In the genomic region with DNA sequence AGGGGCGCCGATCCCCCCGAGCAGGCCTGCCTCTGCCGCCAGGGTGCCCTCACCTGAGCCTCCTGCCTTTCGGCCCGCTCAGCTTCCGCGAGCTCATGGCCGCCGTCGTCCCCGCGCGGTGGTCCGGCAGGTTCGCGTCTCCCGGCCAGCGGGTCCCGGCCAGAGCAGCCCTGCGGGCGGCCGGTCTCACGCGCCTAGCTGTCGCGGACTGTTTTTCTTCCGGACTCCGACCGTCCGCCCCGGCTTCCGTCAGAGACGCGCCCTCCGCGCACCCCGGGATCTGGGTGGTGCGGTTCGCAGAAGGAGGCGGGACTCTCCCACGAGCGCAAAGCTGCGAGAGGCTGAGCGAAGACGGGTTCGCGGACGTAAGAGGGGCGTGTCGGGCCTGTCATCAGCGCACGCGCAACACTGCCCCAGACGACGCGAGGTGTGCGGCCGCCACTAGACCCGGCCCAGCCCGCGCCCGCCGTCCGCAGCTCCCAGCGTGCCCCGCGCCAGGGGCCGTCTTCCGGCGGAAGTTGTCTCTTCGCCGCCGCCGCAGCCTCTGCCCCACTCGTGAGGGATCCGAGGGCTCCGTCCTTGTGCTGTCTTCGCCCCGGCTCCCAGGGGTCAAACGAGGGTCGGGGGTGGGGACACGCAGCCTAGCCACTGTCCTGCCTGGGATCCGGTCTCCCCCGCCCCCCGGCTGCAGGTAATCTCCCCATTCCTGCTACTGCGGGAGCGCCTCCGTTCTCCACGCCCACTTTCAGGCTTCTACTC, we compare ENCODE assay signal across 1 cellular context.
TF ChIP-seq lines count a peak whose summit lies in the region.

INPP5K (minus strand) TSS at position 210 of the 759 bp plus-strand sequence; CDS start at position 97, 113 bp downstream.

TF ChIP-seq in HepG2, 621 proteins besides CTCF, POLR2A, EP300 and RAD21 (continued from another document and continues in another):
- TF ChIP-seq, protein P1, sequence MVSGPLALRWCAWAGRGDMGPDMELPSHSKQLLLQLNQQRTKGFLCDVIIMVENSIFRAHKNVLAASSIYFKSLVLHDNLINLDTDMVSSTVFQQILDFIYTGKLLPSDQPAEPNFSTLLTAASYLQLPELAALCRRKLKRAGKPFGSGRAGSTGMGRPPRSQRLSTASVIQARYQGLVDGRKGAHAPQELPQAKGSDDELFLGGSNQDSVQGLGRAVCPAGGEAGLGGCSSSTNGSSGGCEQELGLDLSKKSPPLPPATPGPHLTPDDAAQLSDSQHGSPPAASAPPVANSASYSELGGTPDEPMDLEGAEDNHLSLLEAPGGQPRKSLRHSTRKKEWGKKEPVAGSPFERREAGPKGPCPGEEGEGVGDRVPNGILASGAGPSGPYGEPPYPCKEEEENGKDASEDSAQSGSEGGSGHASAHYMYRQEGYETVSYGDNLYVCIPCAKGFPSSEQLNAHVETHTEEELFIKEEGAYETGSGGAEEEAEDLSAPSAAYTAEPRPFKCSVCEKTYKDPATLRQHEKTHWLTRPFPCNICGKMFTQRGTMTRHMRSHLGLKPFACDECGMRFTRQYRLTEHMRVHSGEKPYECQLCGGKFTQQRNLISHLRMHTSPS (CRISPR knock-in tag; IDR thresholded peaks at IDR 0.05; ENCODE audit: low read depth) = no peak
- TF ChIP-seq IKZF5 (CRISPR knock-in tag; IDR thresholded peaks at IDR 0.05) = peak; percentile 49; the same call in 1 of the 2 replicates
- peak; percentile 92 for TF ChIP-seq YEATS2 (CRISPR knock-in tag; IDR thresholded peaks at IDR 0.05; ENCODE audit: borderline replicate concordance)
- TF ChIP-seq RAD51 (IDR thresholded peaks at IDR 0.05; ENCODE audit: borderline replicate concordance) = no peak
- no peak for TF ChIP-seq ZNF784 (CRISPR knock-in tag; IDR thresholded peaks at IDR 0.05; ENCODE audit: borderline replicate concordance)
- peak; percentile 59; the same call in 1 of the 2 replicates for TF ChIP-seq MYPOP (CRISPR knock-in tag; IDR thresholded peaks at IDR 0.05)
- no peak for TF ChIP-seq HNRNPL (IDR thresholded peaks at IDR 0.05; ENCODE audit: low read depth, low read length)
- no peak for TF ChIP-seq SKIL (CRISPR knock-in tag; IDR thresholded peaks at IDR 0.05; ENCODE audit: borderline replicate concordance)
- TF ChIP-seq, protein P2, sequence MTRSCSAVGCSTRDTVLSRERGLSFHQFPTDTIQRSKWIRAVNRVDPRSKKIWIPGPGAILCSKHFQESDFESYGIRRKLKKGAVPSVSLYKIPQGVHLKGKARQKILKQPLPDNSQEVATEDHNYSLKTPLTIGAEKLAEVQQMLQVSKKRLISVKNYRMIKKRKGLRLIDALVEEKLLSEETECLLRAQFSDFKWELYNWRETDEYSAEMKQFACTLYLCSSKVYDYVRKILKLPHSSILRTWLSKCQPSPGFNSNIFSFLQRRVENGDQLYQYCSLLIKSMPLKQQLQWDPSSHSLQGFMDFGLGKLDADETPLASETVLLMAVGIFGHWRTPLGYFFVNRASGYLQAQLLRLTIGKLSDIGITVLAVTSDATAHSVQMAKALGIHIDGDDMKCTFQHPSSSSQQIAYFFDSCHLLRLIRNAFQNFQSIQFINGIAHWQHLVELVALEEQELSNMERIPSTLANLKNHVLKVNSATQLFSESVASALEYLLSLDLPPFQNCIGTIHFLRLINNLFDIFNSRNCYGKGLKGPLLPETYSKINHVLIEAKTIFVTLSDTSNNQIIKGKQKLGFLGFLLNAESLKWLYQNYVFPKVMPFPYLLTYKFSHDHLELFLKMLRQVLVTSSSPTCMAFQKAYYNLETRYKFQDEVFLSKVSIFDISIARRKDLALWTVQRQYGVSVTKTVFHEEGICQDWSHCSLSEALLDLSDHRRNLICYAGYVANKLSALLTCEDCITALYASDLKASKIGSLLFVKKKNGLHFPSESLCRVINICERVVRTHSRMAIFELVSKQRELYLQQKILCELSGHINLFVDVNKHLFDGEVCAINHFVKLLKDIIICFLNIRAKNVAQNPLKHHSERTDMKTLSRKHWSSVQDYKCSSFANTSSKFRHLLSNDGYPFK (CRISPR knock-in tag; IDR thresholded peaks at IDR 0.05; ENCODE audit: borderline replicate concordance) = peak; percentile 43; the same call in 1 of the 2 replicates
- no peak for TF ChIP-seq CAMTA2 (CRISPR knock-in tag; IDR thresholded peaks at IDR 0.05; ENCODE audit: borderline replicate concordance)
- peak; percentile 66 for TF ChIP-seq CREM (IDR thresholded peaks at IDR 0.05)
- no peak for TF ChIP-seq CREM (CRISPR knock-in tag; IDR thresholded peaks at IDR 0.05)
- no peak for TF ChIP-seq SSRP1 (CRISPR knock-in tag; IDR thresholded peaks at IDR 0.05)
- TF ChIP-seq RARG (CRISPR knock-in tag; IDR thresholded peaks at IDR 0.05; ENCODE audit: low read depth) = no peak
- no peak for TF ChIP-seq FOXO1 (CRISPR knock-in tag; IDR thresholded peaks at IDR 0.05)
- TF ChIP-seq DPF2 (CRISPR knock-in tag; IDR thresholded peaks at IDR 0.05; ENCODE audit: borderline replicate concordance, low read depth) = no peak
- peak; percentile 94 for TF ChIP-seq RBM22 (optimal IDR thresholded peaks at IDR 0.05; ENCODE audit: low read length)
- TF ChIP-seq SPEN (CRISPR knock-in tag; IDR thresholded peaks at IDR 0.05; ENCODE audit: low read depth) = peak; percentile 92
- no peak for TF ChIP-seq RFX1 (IDR thresholded peaks at IDR 0.05)
- no peak for TF ChIP-seq HDAC6 (IDR thresholded peaks at IDR 0.05; ENCODE audit: low read depth, low read length)
- no peak for TF ChIP-seq ZBTB8A (CRISPR knock-in tag; IDR thresholded peaks at IDR 0.05; ENCODE audit: borderline replicate concordance, low read depth)
- no peak for TF ChIP-seq NKX3-1 (CRISPR knock-in tag; IDR thresholded peaks at IDR 0.05)
- TF ChIP-seq NCOR1 (IDR thresholded peaks at IDR 0.05; ENCODE audit: borderline replicate concordance, low read length) = no peak; the same call in 1 of the 2 replicates
- TF ChIP-seq ZNF709 (CRISPR knock-in tag; IDR thresholded peaks at IDR 0.05) = peak; percentile 22; the same call in 1 of the 2 replicates
- TF ChIP-seq BATF2 (CRISPR knock-in tag; IDR thresholded peaks at IDR 0.05) = 0 out of 2 replicates have a peak, but pooled peaks have one; percentile 15
- TF ChIP-seq, protein P3, sequence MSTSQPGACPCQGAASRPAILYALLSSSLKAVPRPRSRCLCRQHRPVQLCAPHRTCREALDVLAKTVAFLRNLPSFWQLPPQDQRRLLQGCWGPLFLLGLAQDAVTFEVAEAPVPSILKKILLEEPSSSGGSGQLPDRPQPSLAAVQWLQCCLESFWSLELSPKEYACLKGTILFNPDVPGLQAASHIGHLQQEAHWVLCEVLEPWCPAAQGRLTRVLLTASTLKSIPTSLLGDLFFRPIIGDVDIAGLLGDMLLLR (CRISPR knock-in tag; IDR thresholded peaks at IDR 0.05) = peak; percentile 85; the same call in 1 of the 2 replicates
- TF ChIP-seq FOXP1 (IDR thresholded peaks at IDR 0.05) = no peak
- no peak for TF ChIP-seq FOXP1 (CRISPR knock-in tag; IDR thresholded peaks at IDR 0.05)
- TF ChIP-seq ZNF18 (CRISPR knock-in tag; IDR thresholded peaks at IDR 0.05; ENCODE audit: insufficient replicate concordance) = peak; percentile 43
- TF ChIP-seq PRDM15 (CRISPR knock-in tag; IDR thresholded peaks at IDR 0.05) = no peak
- no peak for TF ChIP-seq ZNF354B (CRISPR knock-in tag; IDR thresholded peaks at IDR 0.05)
- no peak for TF ChIP-seq MIXL1 (CRISPR knock-in tag; IDR thresholded peaks at IDR 0.05)
- TF ChIP-seq NR3C1 (CRISPR knock-in tag; IDR thresholded peaks at IDR 0.05) = no peak
- TF ChIP-seq, protein P4, sequence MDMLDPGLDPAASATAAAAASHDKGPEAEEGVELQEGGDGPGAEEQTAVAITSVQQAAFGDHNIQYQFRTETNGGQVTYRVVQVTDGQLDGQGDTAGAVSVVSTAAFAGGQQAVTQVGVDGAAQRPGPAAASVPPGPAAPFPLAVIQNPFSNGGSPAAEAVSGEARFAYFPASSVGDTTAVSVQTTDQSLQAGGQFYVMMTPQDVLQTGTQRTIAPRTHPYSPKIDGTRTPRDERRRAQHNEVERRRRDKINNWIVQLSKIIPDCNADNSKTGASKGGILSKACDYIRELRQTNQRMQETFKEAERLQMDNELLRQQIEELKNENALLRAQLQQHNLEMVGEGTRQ (IDR thresholded peaks at IDR 0.05; ENCODE audit: low read depth, low read length) = no peak
- TF ChIP-seq, protein P4 (CRISPR knock-in tag; IDR thresholded peaks at IDR 0.05; ENCODE audit: borderline replicate concordance) = no peak; the same call in 1 of the 2 replicates
- no peak for TF ChIP-seq DNMT3B (CRISPR knock-in tag; conservative IDR thresholded peaks at IDR 0.05)
